Comparison of ENCODE assay signal across 17 cellular contexts in the genomic region with DNA sequence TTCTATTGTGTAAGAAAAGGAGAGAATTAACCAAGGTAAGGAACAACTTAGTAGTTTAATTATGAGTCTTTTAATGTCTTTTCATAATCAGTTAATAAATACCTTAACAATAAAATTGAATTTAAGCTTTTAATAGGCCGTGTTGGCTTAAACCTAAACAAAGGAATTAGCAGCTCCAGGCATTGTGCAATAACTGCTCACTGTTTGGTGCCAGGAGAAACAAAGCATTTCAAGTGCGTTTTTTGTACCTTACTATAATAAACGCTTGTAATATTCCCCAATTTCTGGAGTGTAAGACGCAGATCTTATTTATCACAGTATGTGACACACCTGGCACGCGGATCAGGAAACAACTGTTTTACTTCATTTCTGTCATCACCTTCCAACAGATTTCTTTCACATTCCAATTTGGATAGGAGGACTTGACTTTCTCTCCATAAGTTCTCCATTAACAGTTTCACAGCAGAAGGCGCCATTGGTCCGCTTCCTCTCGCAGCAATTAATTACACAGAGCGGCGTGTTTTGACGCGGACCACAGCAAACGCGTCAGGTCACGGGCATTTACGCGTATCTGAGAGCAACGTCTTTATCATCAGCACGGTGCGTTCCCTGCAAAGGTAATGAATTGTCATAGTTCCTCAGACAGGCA.
DNase-seq lines count a peak whose midpoint lies in the region; ATAC-seq, FAIRE-seq and TF ChIP-seq lines count a peak whose summit lies in the region.
"Had no signal": no experiment of that assay in that cellular context is flagged by ENCODE, and none has a peak within 500 bp of the region (broad histone marks: within the 10 kb centered on the region; RNA-seq: fewer than 3 reads in every experiment).

No MANE protein-coding gene starts in this region.

- H3K79me2 ChIP-seq in K562 (ENCODE audit: control insufficient read depth, insufficient read depth, low read length), result no peaks in the 10 kb centered on the region

- TF ChIP-seq POLR2A in K562 (conservative IDR thresholded peaks at IDR 0.05) (no peak), testis (IDR thresholded peaks at IDR 0.05) (no peak), uterus (IDR thresholded peaks at IDR 0.05) (no peak)

- no peak overlapping the region for H2AFZ ChIP-seq in K562 (ENCODE audit: low read depth, low read length)

- H3K9me1 ChIP-seq in K562 (ENCODE audit: control insufficient read depth, insufficient read depth, low read length), result no peaks in the 10 kb centered on the region

- TF ChIP-seq RAD21 in K562 (CRISPR knock-in tag; conservative IDR thresholded peaks at IDR 0.05 in 1 of 2, IDR thresholded peaks at IDR 0.05 in 1 of 2), result no peak

- no peak overlapping the region for H3K9ac ChIP-seq in K562 (ENCODE audit: insufficient read depth in 1 of 2, low read depth in 2 of 2, low read length in 2 of 2)

- peak; percentile 13 for DNase-seq in DMS 273 (lab: John Stamatoyannopoulos, UW; ENCODE audit: unreplicated experiment)
- no peak for DNase-seq in DMS 273 treated with DMSO at 0.1 percent for 48 hours (lab: John Stamatoyannopoulos, UW)
- DNase-seq in K562 (ENCODE audit: extremely low read depth in 1 of 4, low spot score in 3 of 4), result peak in 1 of 4 experiments; percentile 29
- DNase-seq in right cardiac atrium, result peak; percentile 22 to 58 (median 56)
- DNase-seq in testis, result peak; percentile 40
- DNase-seq in superior temporal gyrus (ENCODE audit: extremely low spot score), result no peak
- no peak for DNase-seq in activated CD4-positive, alpha-beta memory T cell treated with anti-CD3 and anti-CD28 coated beads, Interleukin-2, amount 10 ng/mL, durations not matched to agents 7 days and 5 days
- no peak for DNase-seq in uterus
- DNase-seq: 8988T; activated CD4-positive, alpha-beta T cell treated with anti-CD3 and anti-CD28 coated beads, Interleukin-2, amount 10 ng/mL, durations not matched to agents 7 days and 5 days; DMS153; NCI-H1694; retina; SW 1271 had no signal

- no peak for TF ChIP-seq CTCF in K562 (IDR thresholded peaks at IDR 0.05 in 2 of 3, conservative IDR thresholded peaks at IDR 0.05 in 1 of 3; ENCODE audit: insufficient read depth in 2 of 3, low read depth in 1 of 3, low read length in 3 of 3)
- no peak for TF ChIP-seq CTCF in testis (IDR thresholded peaks at IDR 0.05)
- no peak for TF ChIP-seq CTCF in uterus (IDR thresholded peaks at IDR 0.05)

- H3K27me3 Mint-ChIP-seq in activated CD4-positive, alpha-beta memory T cell treated with anti-CD3 and anti-CD28 coated beads, Interleukin-2, amount 10 ng/mL, durations not matched to agents 7 days and 5 days, result no peaks in the 10 kb centered on the region
- H3K27me3 Mint-ChIP-seq: activated CD4-positive, alpha-beta T cell treated with anti-CD3 and anti-CD28 coated beads, Interleukin-2, amount 10 ng/mL, durations not matched to agents 7 days and 5 days had no signal

- ATAC-seq in K562, result no peak
- peak in 1 of 2 donors; percentile 38 for ATAC-seq in right cardiac atrium

- H3K4me2 ChIP-seq in K562 (ENCODE audit: insufficient read depth, low read length), result no peak overlapping the region

- H3K4me3 ChIP-seq in K562 (no peak overlapping the region), right cardiac atrium (ENCODE audit: low read length) (peak overlapping the region; percentile 16), testis (peak overlapping the region; percentile 21 to 38), uterus (no peak overlapping the region)
- H3K4me3 ChIP-seq: HAP-1 had no signal

- no peaks in the 10 kb centered on the region for H3K4me1 Mint-ChIP-seq in activated CD4-positive, alpha-beta memory T cell treated with anti-CD3 and anti-CD28 coated beads, Interleukin-2, amount 10 ng/mL, durations not matched to agents 7 days and 5 days
- H3K4me1 Mint-ChIP-seq: activated CD4-positive, alpha-beta T cell treated with anti-CD3 and anti-CD28 coated beads, Interleukin-2, amount 10 ng/mL, durations not matched to agents 7 days and 5 days had no signal

- peaks cover 0 to 4% of the 10 kb centered on the region in 2 experiments; a peak in 1 of 5 replicates for H3K27me3 ChIP-seq in K562 (ENCODE audit: control insufficient read depth in 2 of 2, insufficient read depth in 2 of 2, low read length in 2 of 2)
- no peaks in the 10 kb centered on the region for H3K27me3 ChIP-seq in right cardiac atrium (ENCODE audit: control insufficient read depth, insufficient read depth)
- H3K27me3 ChIP-seq in testis, result no peaks in the 10 kb centered on the region
- H3K27me3 ChIP-seq in uterus, result no peaks in the 10 kb centered on the region

- no peaks in the 10 kb centered on the region for H3K36me3 Mint-ChIP-seq in activated CD4-positive, alpha-beta memory T cell treated with anti-CD3 and anti-CD28 coated beads, Interleukin-2, amount 10 ng/mL, durations not matched to agents 7 days and 5 days (ENCODE audit: low read depth)

- CTCF ChIA-PET in K562 (lab: Yijun Ruan, JAX; ENCODE audit: low intra/inter-chr PET ratio), result no interaction called here
- CTCF ChIA-PET in activated CD4-positive, alpha-beta memory T cell treated with anti-CD3 and anti-CD28 coated beads, Interleukin-2, amount 10 ng/mL, durations not matched to agents 7 days and 5 days (lab: Charles Lee), result no interaction called here

- peaks cover 2% of the 10 kb centered on the region for H3K9me3 Mint-ChIP-seq in activated CD4-positive, alpha-beta memory T cell treated with anti-CD3 and anti-CD28 coated beads, Interleukin-2, amount 10 ng/mL, durations not matched to agents 7 days and 5 days
- H3K9me3 Mint-ChIP-seq: activated CD4-positive, alpha-beta T cell treated with anti-CD3 and anti-CD28 coated beads, Interleukin-2, amount 10 ng/mL, durations not matched to agents 7 days and 5 days; activated T-helper 2 cell treated with anti-CD3 and anti-CD28 coated beads, Interferon-gamma antibody, Interleukin-2, Interleukin-4, amounts not matched to agents 10 μg/mL and 5 μg/mL and 100 μg/mL, durations not matched to agents 14 hours and 24 hours and 36 hours had no signal

- H3K9me3 ChIP-seq in K562 (replicated peaks; ENCODE audit: control insufficient read depth, insufficient read depth, low read depth, low read length) (no peaks in the 10 kb centered on the region), right cardiac atrium (ENCODE audit: control insufficient read depth, low read length) (no peaks in the 10 kb centered on the region), testis (no peaks in the 10 kb centered on the region), uterus (no peaks in the 10 kb centered on the region)
- H3K9me3 ChIP-seq: HAP-1 had no signal

- in situ Hi-C loops in K562 (cut with MboI), result no loop called here

- no peaks in the 10 kb centered on the region for H4K20me1 ChIP-seq in K562 (replicated peaks; ENCODE audit: control insufficient read depth, insufficient read depth, low read length)

- 4% methylated on average over 21 of the region's 21 CpGs for WGBS in K562 (ENCODE audit: insufficient coverage, low coverage, missing lambda C conversion rate)
- 47% methylated on average over 21 of the region's 21 CpGs for WGBS in right cardiac atrium
- 11 to 20% methylated on average over 21 of the region's 21 CpGs for whole genome bisulfite sequencing in testis, 2 donors

- H3K27ac ChIP-seq in K562 (ENCODE audit: extremely low read depth, low read depth, low read length), result no peak overlapping the region
- H3K27ac ChIP-seq in right cardiac atrium (ENCODE audit: low read length), result no peak overlapping the region
- no peak overlapping the region for H3K27ac ChIP-seq in testis
- H3K27ac ChIP-seq in uterus, result peak overlapping the region in 1 of 2 donors; percentile 19

- no peak for FAIRE-seq in K562 (lab: Jason Lieb, UNC)
- FAIRE-seq: GM12892 had no signal

- no peak overlapping the region for H3K27ac Mint-ChIP-seq in activated CD4-positive, alpha-beta memory T cell treated with anti-CD3 and anti-CD28 coated beads, Interleukin-2, amount 10 ng/mL, durations not matched to agents 7 days and 5 days
- H3K27ac Mint-ChIP-seq: activated CD4-positive, alpha-beta T cell treated with anti-CD3 and anti-CD28 coated beads, Interleukin-2, amount 10 ng/mL, durations not matched to agents 7 days and 5 days; activated T-helper 2 cell treated with anti-CD3 and anti-CD28 coated beads, Interferon-gamma antibody, Interleukin-2, Interleukin-4, amounts not matched to agents 10 μg/mL and 5 μg/mL and 100 μg/mL, durations not matched to agents 14 hours and 24 hours and 36 hours had no signal

- no TSS peak for BruUV-seq in K562 (replicated peaks; lab: Mats Ljungman, UMichigan)

- H3K4me3 Mint-ChIP-seq in activated CD4-positive, alpha-beta memory T cell treated with anti-CD3 and anti-CD28 coated beads, Interleukin-2, amount 10 ng/mL, durations not matched to agents 7 days and 5 days, result no peak overlapping the region
- H3K4me3 Mint-ChIP-seq: activated CD4-positive, alpha-beta T cell treated with anti-CD3 and anti-CD28 coated beads, Interleukin-2, amount 10 ng/mL, durations not matched to agents 7 days and 5 days had no signal

- intact Hi-C loops in K562 (cut with micrococcal nuclease) (no loop called here), right cardiac atrium (cut with DNase I) (no loop called here), testis (cut with DNase I; ENCODE audit: low total_unique reads) (no loop called here), uterus (cut with DNase I; ENCODE audit: low total_unique reads) (no loop called here)

- no peak for TF ChIP-seq EP300 in K562 (IDR thresholded peaks at IDR 0.05; ENCODE audit: low read length)

- H3K4me1 ChIP-seq in K562 (replicated peaks in 1 of 2; ENCODE audit: control insufficient read depth in 2 of 2, insufficient read depth in 2 of 2, low read length in 2 of 2), result no peaks in the 10 kb centered on the region
- no peaks in the 10 kb centered on the region for H3K4me1 ChIP-seq in right cardiac atrium (ENCODE audit: control insufficient read depth, insufficient read depth, low read length)
- no peaks in the 10 kb centered on the region for H3K4me1 ChIP-seq in testis
- H3K4me1 ChIP-seq in uterus, result peaks cover 0 to 6% of the 10 kb centered on the region in 2 donors
- H3K4me1 ChIP-seq: HAP-1 had no signal

- POLR2A ChIA-PET in K562 (lab: Yijun Ruan, JAX), result no interaction called here
- POLR2A ChIA-PET in activated CD4-positive, alpha-beta memory T cell treated with anti-CD3 and anti-CD28 coated beads, Interleukin-2, amount 10 ng/mL, durations not matched to agents 7 days and 5 days (lab: Charles Lee), result no interaction called here

- no peaks in the 10 kb centered on the region for H3K36me3 ChIP-seq in K562 (ENCODE audit: control insufficient read depth, insufficient read depth, low read length)
- no peaks in the 10 kb centered on the region for H3K36me3 ChIP-seq in testis (ENCODE audit: low read depth, missing control alignments)
- H3K36me3 ChIP-seq in uterus, result no peaks in the 10 kb centered on the region
- H3K36me3 ChIP-seq: HAP-1 had no signal

TF ChIP-seq in K562, 482 proteins besides CTCF, POLR2A, EP300 and RAD21 (continues in another document):
- TF ChIP-seq GABPB2 (CRISPR knock-in tag; conservative IDR thresholded peaks at IDR 0.05) (no peak), CREM (IDR thresholded peaks at IDR 0.05; ENCODE audit: low read depth) (peak; percentile 35; the same call in 1 of the 2 replicates)

Comparison
In these comparisons a context has a peak if more than half of its experiments do, and no peak if none do; other contexts are left out.
1. DNase-seq: peak in DMS 273 (single experiment), right cardiac atrium (3 of 3) and testis (single experiment); none in DMS 273 treated with DMSO at 0.1 percent for 48 hours (single experiment), superior temporal gyrus (single experiment), activated CD4-positive, alpha-beta memory T cell treated with anti-CD3 and anti-CD28 coated beads, Interleukin-2, amount 10 ng/mL, durations not matched to agents 7 days and 5 days (single experiment) and uterus (0 of 2).
2. H3K4me3 ChIP-seq: peak in right cardiac atrium (single experiment) and testis (2 of 2); none in K562 (single experiment) and uterus (0 of 2).